Comparison of ENCODE assay signal across 21 cellular contexts in the genomic region with DNA sequence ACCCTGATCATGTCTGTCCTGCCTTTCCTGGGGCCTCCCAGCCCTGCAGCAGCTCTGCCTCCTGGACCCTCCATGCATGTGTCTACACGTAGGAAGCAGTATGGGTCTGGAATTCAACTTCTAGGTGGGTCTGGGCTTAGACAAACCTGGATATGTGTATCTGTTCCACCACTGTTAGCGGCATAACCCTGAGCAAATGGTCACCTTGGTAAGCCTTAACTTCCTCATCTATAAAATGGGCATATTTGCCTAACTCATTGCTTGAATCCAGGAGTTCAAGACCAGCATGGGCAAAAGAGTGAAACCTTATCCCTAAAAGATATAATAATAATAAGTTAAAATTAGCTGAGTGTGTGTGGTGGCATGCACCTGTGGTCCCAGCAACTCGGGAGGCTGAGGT.
"Had no signal": no experiment of that assay in that cellular context is flagged by ENCODE, and none has a peak within 500 bp of the region (broad histone marks: within the 10 kb centered on the region; RNA-seq: fewer than 3 reads in every experiment).

No MANE protein-coding gene starts in this region.

- FAIRE-seq: kidney had no signal

- DNase-seq: cerebellar nuclear complex; cortex of kidney; dorsolateral prefrontal cortex; effector CD4-positive, alpha-beta T cell; foreskin keratinocyte; heart left ventricle; kidney; left lung; natural killer cell; sigmoid colon; stimulated activated CD4-positive, alpha-beta T cell treated with anti-CD3 and anti-CD28 coated beads, Interleukin-2, amount 100 ng/mL, for 24 hours; stimulated activated CD4-positive, alpha-beta T cell treated with anti-CD3 and anti-CD28 coated beads, Interleukin-4, amount 100 ng/mL, for 24 hours; stimulated activated naive CD8-positive, alpha-beta T cell treated with anti-CD3 and anti-CD28 coated beads, Interleukin-15, Interleukin-2, amounts not matched to agents 100 U/mL and 50 U/mL, for 24 hours; testis; tibial artery had no signal

- H3K27ac ChIP-seq: foreskin keratinocyte, prostate gland, testis had no signal

- H3K36me3 ChIP-seq: esophagus muscularis mucosa, gastroesophageal sphincter, heart left ventricle, left lung, prostate gland, right atrium auricular region, sigmoid colon, tibial artery had no signal

- H3K27me3 ChIP-seq: dorsolateral prefrontal cortex, esophagus muscularis mucosa, gastroesophageal sphincter, heart left ventricle, hepatocyte, left lung, right atrium auricular region, sigmoid colon, testis, tibial artery had no signal

- H2AFZ ChIP-seq: hepatocyte had no signal

- H3K4me3 ChIP-seq: dorsolateral prefrontal cortex, esophagus muscularis mucosa, gastroesophageal sphincter, heart left ventricle, hepatocyte, left lung, prostate gland, right atrium auricular region, sigmoid colon, testis, tibial artery had no signal

- H3K79me2 ChIP-seq: hepatocyte had no signal

- H3K4me1 ChIP-seq: foreskin keratinocyte, prostate gland had no signal

- ATAC-seq: natural killer cell; stimulated activated effector memory CD8-positive, alpha-beta T cell treated with anti-CD3 and anti-CD28 coated beads, Interleukin-12 subunit alpha, Interleukin-12 subunit beta, amount 100 ng/mL, for 72 hours; stimulated activated naive CD8-positive, alpha-beta T cell treated with anti-CD3 and anti-CD28 coated beads, Interleukin-15, Interleukin-2, amounts not matched to agents 100 U/mL and 50 U/mL, for 24 hours had no signal

- H3K9me3 ChIP-seq: heart left ventricle, prostate gland, sigmoid colon, testis, tibial artery had no signal
